Comparison of ENCODE assay signal across 1 cellular context in genomic region chr12:51028126-51028810, GRCh38.
TF ChIP-seq lines count a peak whose summit lies in the region.

No MANE protein-coding gene starts in this region.

TF ChIP-seq in HepG2, 621 proteins besides CTCF, POLR2A, EP300 and RAD21 (continued from another document and continues in another):
- TF ChIP-seq, protein P1, sequence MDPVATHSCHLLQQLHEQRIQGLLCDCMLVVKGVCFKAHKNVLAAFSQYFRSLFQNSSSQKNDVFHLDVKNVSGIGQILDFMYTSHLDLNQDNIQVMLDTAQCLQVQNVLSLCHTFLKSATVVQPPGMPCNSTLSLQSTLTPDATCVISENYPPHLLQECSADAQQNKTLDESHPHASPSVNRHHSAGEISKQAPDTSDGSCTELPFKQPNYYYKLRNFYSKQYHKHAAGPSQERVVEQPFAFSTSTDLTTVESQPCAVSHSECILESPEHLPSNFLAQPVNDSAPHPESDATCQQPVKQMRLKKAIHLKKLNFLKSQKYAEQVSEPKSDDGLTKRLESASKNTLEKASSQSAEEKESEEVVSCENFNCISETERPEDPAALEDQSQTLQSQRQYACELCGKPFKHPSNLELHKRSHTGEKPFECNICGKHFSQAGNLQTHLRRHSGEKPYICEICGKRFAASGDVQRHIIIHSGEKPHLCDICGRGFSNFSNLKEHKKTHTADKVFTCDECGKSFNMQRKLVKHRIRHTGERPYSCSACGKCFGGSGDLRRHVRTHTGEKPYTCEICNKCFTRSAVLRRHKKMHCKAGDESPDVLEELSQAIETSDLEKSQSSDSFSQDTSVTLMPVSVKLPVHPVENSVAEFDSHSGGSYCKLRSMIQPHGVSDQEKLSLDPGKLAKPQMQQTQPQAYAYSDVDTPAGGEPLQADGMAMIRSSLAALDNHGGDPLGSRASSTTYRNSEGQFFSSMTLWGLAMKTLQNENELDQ (CRISPR knock-in tag; IDR thresholded peaks at IDR 0.05; ENCODE audit: borderline replicate concordance), result no peak
- TF ChIP-seq KLF13 (CRISPR knock-in tag; IDR thresholded peaks at IDR 0.05) (no peak), ZNF468 (CRISPR knock-in tag; IDR thresholded peaks at IDR 0.05) (no peak), MYNN (CRISPR knock-in tag; IDR thresholded peaks at IDR 0.05; ENCODE audit: low read depth) (no peak), NFYB (CRISPR knock-in tag; IDR thresholded peaks at IDR 0.05) (no peak), ZFP37 (CRISPR knock-in tag; IDR thresholded peaks at IDR 0.05; ENCODE audit: borderline replicate concordance) (no peak), BCL6 (CRISPR knock-in tag; IDR thresholded peaks at IDR 0.05) (peak; percentile 22; the same call in 1 of the 2 replicates), NBN (conservative IDR thresholded peaks at IDR 0.05) (no peak), HDAC2 (CRISPR knock-in tag; IDR thresholded peaks at IDR 0.05) (no peak), NFE2 (CRISPR knock-in tag; IDR thresholded peaks at IDR 0.05) (no peak), HINFP (CRISPR knock-in tag; IDR thresholded peaks at IDR 0.05; ENCODE audit: low read depth) (no peak), SATB2 (CRISPR knock-in tag; IDR thresholded peaks at IDR 0.05) (no peak), TBP (CRISPR knock-in tag; IDR thresholded peaks at IDR 0.05) (no peak), FOXP4 (CRISPR knock-in tag; IDR thresholded peaks at IDR 0.05) (no peak), ETV5 (CRISPR knock-in tag; IDR thresholded peaks at IDR 0.05; ENCODE audit: borderline replicate concordance) (peak; percentile 29; the same call in 1 of the 2 replicates), ZNF33B (CRISPR knock-in tag; IDR thresholded peaks at IDR 0.05) (no peak), HMG20A (CRISPR knock-in tag; IDR thresholded peaks at IDR 0.05; ENCODE audit: borderline replicate concordance) (no peak), ZBTB34 (CRISPR knock-in tag; IDR thresholded peaks at IDR 0.05) (no peak), ZBTB33 (CRISPR knock-in tag; IDR thresholded peaks at IDR 0.05) (no peak), ZFP41 (CRISPR knock-in tag; IDR thresholded peaks at IDR 0.05; ENCODE audit: borderline replicate concordance) (no peak), ZNF616 (CRISPR knock-in tag; IDR thresholded peaks at IDR 0.05; ENCODE audit: low read depth) (no peak), MAX (IDR thresholded peaks at IDR 0.05) (0 out of 2 replicates have a peak, but pooled peaks have one; percentile 32), SSRP1 (CRISPR knock-in tag; IDR thresholded peaks at IDR 0.05) (no peak), ZNF44 (CRISPR knock-in tag; IDR thresholded peaks at IDR 0.05) (no peak), IRF9 (CRISPR knock-in tag; IDR thresholded peaks at IDR 0.05; ENCODE audit: borderline replicate concordance) (no peak), IRF2 (CRISPR knock-in tag; IDR thresholded peaks at IDR 0.05) (peak; percentile 39; the same call in 1 of the 2 replicates), MXD4 (CRISPR knock-in tag; IDR thresholded peaks at IDR 0.05) (no peak), ATF1 (CRISPR knock-in tag; IDR thresholded peaks at IDR 0.05) (0 out of 2 replicates have a peak, but pooled peaks have one; percentile 30), ATF5 (CRISPR knock-in tag; IDR thresholded peaks at IDR 0.05; ENCODE audit: low read depth) (no peak), ARNTL (CRISPR knock-in tag; IDR thresholded peaks at IDR 0.05) (no peak), DMAP1 (CRISPR knock-in tag; IDR thresholded peaks at IDR 0.05) (no peak), ZGPAT (CRISPR knock-in tag; IDR thresholded peaks at IDR 0.05) (no peak), SOX13 (IDR thresholded peaks at IDR 0.05) (no peak), SOX13 (CRISPR knock-in tag; conservative IDR thresholded peaks at IDR 0.05 in 1 of 2, IDR thresholded peaks at IDR 0.05 in 1 of 2) (peak in 1 of 2 experiments; percentile 17; a peak in 1 of 4 replicates), ZNF3 (CRISPR knock-in tag; IDR thresholded peaks at IDR 0.05) (no peak), GPN1 (CRISPR knock-in tag; IDR thresholded peaks at IDR 0.05; ENCODE audit: borderline replicate concordance) (no peak)
- TF ChIP-seq, protein P2, sequence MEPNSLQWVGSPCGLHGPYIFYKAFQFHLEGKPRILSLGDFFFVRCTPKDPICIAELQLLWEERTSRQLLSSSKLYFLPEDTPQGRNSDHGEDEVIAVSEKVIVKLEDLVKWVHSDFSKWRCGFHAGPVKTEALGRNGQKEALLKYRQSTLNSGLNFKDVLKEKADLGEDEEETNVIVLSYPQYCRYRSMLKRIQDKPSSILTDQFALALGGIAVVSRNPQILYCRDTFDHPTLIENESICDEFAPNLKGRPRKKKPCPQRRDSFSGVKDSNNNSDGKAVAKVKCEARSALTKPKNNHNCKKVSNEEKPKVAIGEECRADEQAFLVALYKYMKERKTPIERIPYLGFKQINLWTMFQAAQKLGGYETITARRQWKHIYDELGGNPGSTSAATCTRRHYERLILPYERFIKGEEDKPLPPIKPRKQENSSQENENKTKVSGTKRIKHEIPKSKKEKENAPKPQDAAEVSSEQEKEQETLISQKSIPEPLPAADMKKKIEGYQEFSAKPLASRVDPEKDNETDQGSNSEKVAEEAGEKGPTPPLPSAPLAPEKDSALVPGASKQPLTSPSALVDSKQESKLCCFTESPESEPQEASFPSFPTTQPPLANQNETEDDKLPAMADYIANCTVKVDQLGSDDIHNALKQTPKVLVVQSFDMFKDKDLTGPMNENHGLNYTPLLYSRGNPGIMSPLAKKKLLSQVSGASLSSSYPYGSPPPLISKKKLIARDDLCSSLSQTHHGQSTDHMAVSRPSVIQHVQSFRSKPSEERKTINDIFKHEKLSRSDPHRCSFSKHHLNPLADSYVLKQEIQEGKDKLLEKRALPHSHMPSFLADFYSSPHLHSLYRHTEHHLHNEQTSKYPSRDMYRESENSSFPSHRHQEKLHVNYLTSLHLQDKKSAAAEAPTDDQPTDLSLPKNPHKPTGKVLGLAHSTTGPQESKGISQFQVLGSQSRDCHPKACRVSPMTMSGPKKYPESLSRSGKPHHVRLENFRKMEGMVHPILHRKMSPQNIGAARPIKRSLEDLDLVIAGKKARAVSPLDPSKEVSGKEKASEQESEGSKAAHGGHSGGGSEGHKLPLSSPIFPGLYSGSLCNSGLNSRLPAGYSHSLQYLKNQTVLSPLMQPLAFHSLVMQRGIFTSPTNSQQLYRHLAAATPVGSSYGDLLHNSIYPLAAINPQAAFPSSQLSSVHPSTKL (CRISPR knock-in tag; IDR thresholded peaks at IDR 0.05), result peak; percentile 51
- TF ChIP-seq, protein P3, sequence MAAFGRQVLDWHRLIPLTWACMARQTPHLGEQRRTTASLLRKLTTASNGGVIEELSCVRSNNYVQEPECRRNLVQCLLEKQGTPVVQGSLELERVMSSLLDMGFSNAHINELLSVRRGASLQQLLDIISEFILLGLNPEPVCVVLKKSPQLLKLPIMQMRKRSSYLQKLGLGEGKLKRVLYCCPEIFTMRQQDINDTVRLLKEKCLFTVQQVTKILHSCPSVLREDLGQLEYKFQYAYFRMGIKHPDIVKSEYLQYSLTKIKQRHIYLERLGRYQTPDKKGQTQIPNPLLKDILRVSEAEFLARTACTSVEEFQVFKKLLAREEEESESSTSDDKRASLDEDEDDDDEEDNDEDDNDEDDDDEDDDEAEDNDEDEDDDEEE (CRISPR knock-in tag; IDR thresholded peaks at IDR 0.05), result no peak
- TF ChIP-seq, protein P4, sequence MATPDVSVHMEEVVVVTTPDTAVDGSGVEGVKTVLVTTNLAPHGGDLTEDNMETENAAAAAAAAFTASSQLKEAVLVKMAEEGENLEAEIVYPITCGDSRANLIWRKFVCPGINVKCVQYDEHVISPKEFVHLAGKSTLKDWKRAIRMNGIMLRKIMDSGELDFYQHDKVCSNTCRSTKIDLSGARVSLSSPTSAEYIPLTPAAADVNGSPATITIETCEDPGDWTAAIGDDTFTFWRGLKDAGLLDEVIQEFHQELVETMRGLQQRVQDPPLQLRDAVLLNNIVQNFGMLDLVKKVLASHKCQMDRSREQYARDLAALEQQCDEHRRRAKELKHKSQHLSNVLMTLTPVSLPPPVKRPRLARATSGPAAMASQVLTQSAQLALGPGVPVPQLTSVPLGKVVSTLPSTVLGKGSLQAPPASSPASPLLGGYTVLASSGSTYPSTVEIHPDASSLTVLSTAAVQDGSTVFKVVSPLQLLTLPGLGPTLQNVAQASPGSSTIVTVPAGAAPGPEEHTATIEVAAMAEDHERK (CRISPR knock-in tag; IDR thresholded peaks at IDR 0.05; ENCODE audit: low read depth), result no peak
- TF ChIP-seq, protein P5, sequence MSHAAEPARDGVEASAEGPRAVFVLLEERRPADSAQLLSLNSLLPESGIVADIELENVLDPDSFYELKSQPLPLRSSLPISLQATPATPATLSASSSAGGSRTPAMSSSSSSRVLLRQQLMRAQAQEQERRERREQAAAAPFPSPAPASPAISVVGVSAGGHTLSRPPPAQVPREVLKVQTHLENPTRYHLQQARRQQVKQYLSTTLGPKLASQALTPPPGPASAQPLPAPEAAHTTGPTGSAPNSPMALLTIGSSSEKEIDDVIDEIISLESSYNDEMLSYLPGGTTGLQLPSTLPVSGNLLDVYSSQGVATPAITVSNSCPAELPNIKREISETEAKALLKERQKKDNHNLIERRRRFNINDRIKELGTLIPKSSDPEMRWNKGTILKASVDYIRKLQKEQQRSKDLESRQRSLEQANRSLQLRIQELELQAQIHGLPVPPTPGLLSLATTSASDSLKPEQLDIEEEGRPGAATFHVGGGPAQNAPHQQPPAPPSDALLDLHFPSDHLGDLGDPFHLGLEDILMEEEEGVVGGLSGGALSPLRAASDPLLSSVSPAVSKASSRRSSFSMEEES (CRISPR knock-in tag; IDR thresholded peaks at IDR 0.05), result no peak
